1 cellular context compared by ENCODE assay signal in genomic region chr1:58816072-58816746, GRCh38.
TF ChIP-seq lines count a peak whose summit lies in the region.

No MANE protein-coding gene starts in this region.

TF ChIP-seq in A549, 52 proteins besides CTCF, POLR2A, EP300 and RAD21 (continued from another document):
- no peak for TF ChIP-seq ELK1 (IDR thresholded peaks at IDR 0.05; ENCODE audit: low read depth, low read length)
- peak; percentile 89; the same call in 1 of the 2 replicates for TF ChIP-seq HDAC2 (IDR thresholded peaks at IDR 0.05)
- TF ChIP-seq CEBPB (IDR thresholded peaks at IDR 0.05) = 0 out of 4 replicates have a peak, but pooled peaks of 1 of the 2 experiments have one; percentile 20
- TF ChIP-seq RARB (CRISPR knock-in tag; IDR thresholded peaks at IDR 0.05) = no peak
- TF ChIP-seq GATA3 (IDR thresholded peaks at IDR 0.05; ENCODE audit: borderline replicate concordance) = peak; percentile 61; the same call in 1 of the 2 replicates
- no peak for TF ChIP-seq HEYL (CRISPR knock-in tag; IDR thresholded peaks at IDR 0.05)
- no peak for TF ChIP-seq CHD2 (IDR thresholded peaks at IDR 0.05; ENCODE audit: low read length, partially characterized antibody)
- no peak for TF ChIP-seq BHLHE40 (IDR thresholded peaks at IDR 0.05; ENCODE audit: low read depth, low read length)
- TF ChIP-seq PHF8 (IDR thresholded peaks at IDR 0.05; ENCODE audit: borderline replicate concordance, low read depth) = no peak
- TF ChIP-seq EHMT2 (IDR thresholded peaks at IDR 0.05; ENCODE audit: low read depth) = no peak
- TF ChIP-seq HOXB13 (CRISPR knock-in tag; IDR thresholded peaks at IDR 0.05; ENCODE audit: low read depth) = no peak
- no peak for TF ChIP-seq MYC (IDR thresholded peaks at IDR 0.05; ENCODE audit: borderline replicate concordance, low read length)
- 0 out of 2 replicates have a peak, but pooled peaks have one; percentile 55 for TF ChIP-seq CHD4 (IDR thresholded peaks at IDR 0.05; ENCODE audit: borderline replicate concordance)
- TF ChIP-seq RCOR1 (IDR thresholded peaks at IDR 0.05; ENCODE audit: low read depth, low read length) = no peak
- TF ChIP-seq ZSCAN20 (CRISPR knock-in tag; IDR thresholded peaks at IDR 0.05) = no peak
- TF ChIP-seq ZC3H11A (IDR thresholded peaks at IDR 0.05) = no peak
- no peak for TF ChIP-seq FOXS1 (CRISPR knock-in tag; IDR thresholded peaks at IDR 0.05)
- no peak for TF ChIP-seq FOSB (CRISPR knock-in tag; IDR thresholded peaks at IDR 0.05)
- peak in 1 of 2 experiments; percentile 78; a peak in 2 of 5 replicates for TF ChIP-seq JUN (IDR thresholded peaks at IDR 0.05)
- TF ChIP-seq, protein P1, sequence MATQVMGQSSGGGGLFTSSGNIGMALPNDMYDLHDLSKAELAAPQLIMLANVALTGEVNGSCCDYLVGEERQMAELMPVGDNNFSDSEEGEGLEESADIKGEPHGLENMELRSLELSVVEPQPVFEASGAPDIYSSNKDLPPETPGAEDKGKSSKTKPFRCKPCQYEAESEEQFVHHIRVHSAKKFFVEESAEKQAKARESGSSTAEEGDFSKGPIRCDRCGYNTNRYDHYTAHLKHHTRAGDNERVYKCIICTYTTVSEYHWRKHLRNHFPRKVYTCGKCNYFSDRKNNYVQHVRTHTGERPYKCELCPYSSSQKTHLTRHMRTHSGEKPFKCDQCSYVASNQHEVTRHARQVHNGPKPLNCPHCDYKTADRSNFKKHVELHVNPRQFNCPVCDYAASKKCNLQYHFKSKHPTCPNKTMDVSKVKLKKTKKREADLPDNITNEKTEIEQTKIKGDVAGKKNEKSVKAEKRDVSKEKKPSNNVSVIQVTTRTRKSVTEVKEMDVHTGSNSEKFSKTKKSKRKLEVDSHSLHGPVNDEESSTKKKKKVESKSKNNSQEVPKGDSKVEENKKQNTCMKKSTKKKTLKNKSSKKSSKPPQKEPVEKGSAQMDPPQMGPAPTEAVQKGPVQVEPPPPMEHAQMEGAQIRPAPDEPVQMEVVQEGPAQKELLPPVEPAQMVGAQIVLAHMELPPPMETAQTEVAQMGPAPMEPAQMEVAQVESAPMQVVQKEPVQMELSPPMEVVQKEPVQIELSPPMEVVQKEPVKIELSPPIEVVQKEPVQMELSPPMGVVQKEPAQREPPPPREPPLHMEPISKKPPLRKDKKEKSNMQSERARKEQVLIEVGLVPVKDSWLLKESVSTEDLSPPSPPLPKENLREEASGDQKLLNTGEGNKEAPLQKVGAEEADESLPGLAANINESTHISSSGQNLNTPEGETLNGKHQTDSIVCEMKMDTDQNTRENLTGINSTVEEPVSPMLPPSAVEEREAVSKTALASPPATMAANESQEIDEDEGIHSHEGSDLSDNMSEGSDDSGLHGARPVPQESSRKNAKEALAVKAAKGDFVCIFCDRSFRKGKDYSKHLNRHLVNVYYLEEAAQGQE (IDR thresholded peaks at IDR 0.05) = no peak
- TF ChIP-seq, protein P2, sequence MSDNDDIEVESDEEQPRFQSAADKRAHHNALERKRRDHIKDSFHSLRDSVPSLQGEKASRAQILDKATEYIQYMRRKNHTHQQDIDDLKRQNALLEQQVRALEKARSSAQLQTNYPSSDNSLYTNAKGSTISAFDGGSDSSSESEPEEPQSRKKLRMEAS (IDR thresholded peaks at IDR 0.05) = peak; percentile 41
- peak; percentile 94 for TF ChIP-seq KDM1A (IDR thresholded peaks at IDR 0.05; ENCODE audit: low read depth)
- TF ChIP-seq SMC3 (IDR thresholded peaks at IDR 0.05) = peak; percentile 45; the same call in 1 of the 3 replicates
